Comparison of ENCODE assay signal across 2 cellular contexts in genomic region chr6:111775145-111775936, GRCh38.
TF ChIP-seq lines count a peak whose summit lies in the region.

No MANE protein-coding gene starts in this region.

TF ChIP-seq in H1, 55 proteins besides CTCF, POLR2A, EP300 and RAD21:
- no peak for TF ChIP-seq USF2 (IDR thresholded peaks at IDR 0.05; ENCODE audit: low read length)
- no peak for TF ChIP-seq EGR1 (IDR thresholded peaks at IDR 0.05; ENCODE audit: borderline replicate concordance, low read depth, low read length)
- no peak for TF ChIP-seq KDM4A (IDR thresholded peaks at IDR 0.05; ENCODE audit: low read depth, low read length, severe bottlenecking)
- TF ChIP-seq TAF7 (optimal IDR thresholded peaks at IDR 0.05; ENCODE audit: borderline replicate concordance, low read depth, low read length) = no peak
- TF ChIP-seq KDM5A (IDR thresholded peaks at IDR 0.05; ENCODE audit: low read length) = no peak
- no peak for TF ChIP-seq SIN3A (conservative IDR thresholded peaks at IDR 0.05 in 1 of 2, IDR thresholded peaks at IDR 0.05 in 1 of 2; ENCODE audit: low read depth in 1 of 2, low read length in 2 of 2)
- no peak for TF ChIP-seq RBBP5 (IDR thresholded peaks at IDR 0.05; ENCODE audit: borderline replicate concordance, low read depth, low read length)
- no peak for TF ChIP-seq BRCA1 (IDR thresholded peaks at IDR 0.05; ENCODE audit: low read depth, low read length)
- TF ChIP-seq CBX8 (IDR thresholded peaks at IDR 0.05; ENCODE audit: borderline replicate concordance, low read depth, low read length) = no peak
- no peak for TF ChIP-seq TCF12 (IDR thresholded peaks at IDR 0.05; ENCODE audit: low read depth, low read length)
- no peak for TF ChIP-seq RNF2 (IDR thresholded peaks at IDR 0.05; ENCODE audit: borderline replicate concordance, low read depth, low read length, missing control alignments, poor library complexity, severe bottlenecking)

TF ChIP-seq in HepG2, 621 proteins besides CTCF, POLR2A, EP300 and RAD21:
- TF ChIP-seq TOE1 (CRISPR knock-in tag; IDR thresholded peaks at IDR 0.05) (no peak), CHCHD3 (CRISPR knock-in tag; IDR thresholded peaks at IDR 0.05) (no peak), HOXA9 (CRISPR knock-in tag; IDR thresholded peaks at IDR 0.05; ENCODE audit: borderline replicate concordance) (no peak), JDP2 (CRISPR knock-in tag; IDR thresholded peaks at IDR 0.05; ENCODE audit: borderline replicate concordance) (no peak), ZNF660 (CRISPR knock-in tag; IDR thresholded peaks at IDR 0.05; ENCODE audit: borderline replicate concordance, low read depth) (no peak), BRCA1 (CRISPR knock-in tag; IDR thresholded peaks at IDR 0.05) (no peak), CSRNP1 (CRISPR knock-in tag; IDR thresholded peaks at IDR 0.05) (no peak), ZNF501 (CRISPR knock-in tag; IDR thresholded peaks at IDR 0.05) (no peak), ARHGAP35 (CRISPR knock-in tag; IDR thresholded peaks at IDR 0.05; ENCODE audit: borderline replicate concordance) (no peak), ZNF737 (CRISPR knock-in tag; IDR thresholded peaks at IDR 0.05; ENCODE audit: borderline replicate concordance) (no peak), ZNF530 (CRISPR knock-in tag; IDR thresholded peaks at IDR 0.05; ENCODE audit: low read depth) (no peak), EHMT2 (IDR thresholded peaks at IDR 0.05; ENCODE audit: borderline replicate concordance, low read depth, low read length) (no peak)
- TF ChIP-seq, protein P1, sequence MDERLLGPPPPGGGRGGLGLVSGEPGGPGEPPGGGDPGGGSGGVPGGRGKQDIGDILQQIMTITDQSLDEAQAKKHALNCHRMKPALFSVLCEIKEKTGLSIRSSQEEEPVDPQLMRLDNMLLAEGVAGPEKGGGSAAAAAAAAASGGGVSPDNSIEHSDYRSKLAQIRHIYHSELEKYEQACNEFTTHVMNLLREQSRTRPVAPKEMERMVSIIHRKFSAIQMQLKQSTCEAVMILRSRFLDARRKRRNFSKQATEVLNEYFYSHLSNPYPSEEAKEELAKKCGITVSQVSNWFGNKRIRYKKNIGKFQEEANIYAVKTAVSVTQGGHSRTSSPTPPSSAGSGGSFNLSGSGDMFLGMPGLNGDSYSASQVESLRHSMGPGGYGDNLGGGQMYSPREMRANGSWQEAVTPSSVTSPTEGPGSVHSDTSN (CRISPR knock-in tag; IDR thresholded peaks at IDR 0.05) = no peak
- TF ChIP-seq, protein P2, sequence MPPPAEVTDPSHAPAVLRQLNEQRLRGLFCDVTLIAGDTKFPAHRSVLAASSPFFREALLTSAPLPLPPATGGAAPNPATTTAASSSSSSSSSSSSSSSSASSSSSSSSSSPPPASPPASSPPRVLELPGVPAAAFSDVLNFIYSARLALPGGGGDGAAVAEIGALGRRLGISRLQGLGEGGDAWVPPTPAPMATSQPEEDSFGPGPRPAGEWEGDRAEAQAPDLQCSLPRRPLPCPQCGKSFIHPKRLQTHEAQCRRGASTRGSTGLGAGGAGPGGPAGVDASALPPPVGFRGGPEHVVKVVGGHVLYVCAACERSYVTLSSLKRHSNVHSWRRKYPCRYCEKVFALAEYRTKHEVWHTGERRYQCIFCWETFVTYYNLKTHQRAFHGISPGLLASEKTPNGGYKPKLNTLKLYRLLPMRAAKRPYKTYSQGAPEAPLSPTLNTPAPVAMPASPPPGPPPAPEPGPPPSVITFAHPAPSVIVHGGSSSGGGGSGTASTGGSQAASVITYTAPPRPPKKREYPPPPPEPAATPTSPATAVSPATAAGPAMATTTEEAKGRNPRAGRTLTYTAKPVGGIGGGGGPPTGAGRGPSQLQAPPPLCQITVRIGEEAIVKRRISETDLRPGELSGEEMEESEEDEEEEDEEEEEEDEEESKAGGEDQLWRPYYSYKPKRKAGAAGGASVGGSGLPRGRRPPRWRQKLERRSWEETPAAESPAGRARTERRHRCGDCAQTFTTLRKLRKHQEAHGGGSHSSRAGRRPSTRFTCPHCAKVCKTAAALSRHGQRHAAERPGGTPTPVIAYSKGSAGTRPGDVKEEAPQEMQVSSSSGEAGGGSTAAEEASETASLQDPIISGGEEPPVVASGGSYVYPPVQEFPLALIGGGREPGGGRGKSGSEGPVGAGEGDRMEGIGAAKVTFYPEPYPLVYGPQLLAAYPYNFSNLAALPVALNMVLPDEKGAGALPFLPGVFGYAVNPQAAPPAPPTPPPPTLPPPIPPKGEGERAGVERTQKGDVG (CRISPR knock-in tag; IDR thresholded peaks at IDR 0.05; ENCODE audit: borderline replicate concordance) = no peak
TF ChIP-seq in HepG2: peak in this region for 0.
